Comparison of ENCODE assay signal across 1 cellular context in genomic region chr1:225691377-225691776, GRCh38.
TF ChIP-seq lines count a peak whose summit lies in the region.

No MANE protein-coding gene starts in this region.

TF ChIP-seq in HEK293, 187 proteins besides CTCF, POLR2A, EP300 and RAD21 (continued from another document):
- TF ChIP-seq, protein P1, sequence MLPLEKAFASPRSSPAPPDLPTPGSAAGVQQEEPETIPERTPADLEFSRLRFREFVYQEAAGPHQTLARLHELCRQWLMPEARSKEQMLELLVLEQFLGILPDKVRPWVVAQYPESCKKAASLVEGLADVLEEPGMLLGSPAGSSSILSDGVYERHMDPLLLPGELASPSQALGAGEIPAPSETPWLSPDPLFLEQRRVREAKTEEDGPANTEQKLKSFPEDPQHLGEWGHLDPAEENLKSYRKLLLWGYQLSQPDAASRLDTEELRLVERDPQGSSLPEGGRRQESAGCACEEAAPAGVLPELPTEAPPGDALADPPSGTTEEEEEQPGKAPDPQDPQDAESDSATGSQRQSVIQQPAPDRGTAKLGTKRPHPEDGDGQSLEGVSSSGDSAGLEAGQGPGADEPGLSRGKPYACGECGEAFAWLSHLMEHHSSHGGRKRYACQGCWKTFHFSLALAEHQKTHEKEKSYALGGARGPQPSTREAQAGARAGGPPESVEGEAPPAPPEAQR (tag by site-specific recombination; IDR thresholded peaks at IDR 0.05), result no peak
- TF ChIP-seq ZNF670 (tag by site-specific recombination; IDR thresholded peaks at IDR 0.05; ENCODE audit: low read depth), result no peak
- no peak for TF ChIP-seq ZNF548 (tag by site-specific recombination; IDR thresholded peaks at IDR 0.05)
- no peak for TF ChIP-seq ZNF473 (tag by site-specific recombination; IDR thresholded peaks at IDR 0.05)
- TF ChIP-seq ZNF366 (tag by site-specific recombination; conservative IDR thresholded peaks at IDR 0.05), result peak; percentile 58
- 0 out of 2 replicates have a peak, but pooled peaks have one; percentile 19 for TF ChIP-seq ZXDB (tag by site-specific recombination; IDR thresholded peaks at IDR 0.05)
- TF ChIP-seq OSR2 (tag by site-specific recombination; IDR thresholded peaks at IDR 0.05), result peak; percentile 58
- TF ChIP-seq MEIS1 (CRISPR knock-in tag; IDR thresholded peaks at IDR 0.05; ENCODE audit: borderline replicate concordance), result 0 out of 2 replicates have a peak, but pooled peaks have one; percentile 36
- no peak for TF ChIP-seq SALL2 (tag by site-specific recombination; IDR thresholded peaks at IDR 0.05; ENCODE audit: borderline replicate concordance)
- TF ChIP-seq ZBTB21 (tag by site-specific recombination; IDR thresholded peaks at IDR 0.05), result 0 out of 2 replicates have a peak, but pooled peaks have one; percentile 35
- TF ChIP-seq, protein P2, sequence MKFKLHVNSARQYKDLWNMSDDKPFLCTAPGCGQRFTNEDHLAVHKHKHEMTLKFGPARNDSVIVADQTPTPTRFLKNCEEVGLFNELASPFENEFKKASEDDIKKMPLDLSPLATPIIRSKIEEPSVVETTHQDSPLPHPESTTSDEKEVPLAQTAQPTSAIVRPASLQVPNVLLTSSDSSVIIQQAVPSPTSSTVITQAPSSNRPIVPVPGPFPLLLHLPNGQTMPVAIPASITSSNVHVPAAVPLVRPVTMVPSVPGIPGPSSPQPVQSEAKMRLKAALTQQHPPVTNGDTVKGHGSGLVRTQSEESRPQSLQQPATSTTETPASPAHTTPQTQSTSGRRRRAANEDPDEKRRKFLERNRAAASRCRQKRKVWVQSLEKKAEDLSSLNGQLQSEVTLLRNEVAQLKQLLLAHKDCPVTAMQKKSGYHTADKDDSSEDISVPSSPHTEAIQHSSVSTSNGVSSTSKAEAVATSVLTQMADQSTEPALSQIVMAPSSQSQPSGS (tag by site-specific recombination; IDR thresholded peaks at IDR 0.05; ENCODE audit: low read depth), result peak; percentile 87
